8 cellular contexts compared by ENCODE assay signal in genomic region chr12:26119391-26119981, GRCh38. TPM values are rescaled to one million over a fixed set of nuclear protein-coding genes. Genes with fewer than 3 reads are reported as not detected.
DNase-seq lines count a peak whose midpoint lies in the region; ATAC-seq and TF ChIP-seq lines count a peak whose summit lies in the region.

No MANE protein-coding gene starts in this region.

- H2BK120ac ChIP-seq in mesendoderm (ENCODE audit: low read depth, low read length): no peak overlapping the region

- H3K56ac ChIP-seq in mesendoderm (ENCODE audit: low read length): no peak overlapping the region

- H3K23ac ChIP-seq in mesendoderm (ENCODE audit: low read length): no peak overlapping the region

- ATAC-seq in GM21723 (IDR thresholded peaks at IDR 0.05; ENCODE audit: unreplicated experiment): peak; percentile 40
- ATAC-seq in GM19397 (IDR thresholded peaks at IDR 0.05; ENCODE audit: unreplicated experiment): no peak
- no peak for ATAC-seq in HG03469 (IDR thresholded peaks at IDR 0.05; ENCODE audit: unreplicated experiment)

- no peak overlapping the region for H3K4ac ChIP-seq in mesendoderm (ENCODE audit: low read depth, low read length)

- H3K4me3 ChIP-seq in cardiac fibroblast (replicated peaks in 1 of 2; ENCODE audit: low read depth in 2 of 2, low read length in 2 of 2): no peak overlapping the region
- no peak overlapping the region for H3K4me3 ChIP-seq in mesendoderm (ENCODE audit: low read length)
- H3K4me3 ChIP-seq in effector memory CD4-positive, alpha-beta T cell (ENCODE audit: insufficient read depth, low read depth, low read length, poor library complexity, severe bottlenecking): no peak overlapping the region

- H3K79me2 ChIP-seq in mesendoderm (ENCODE audit: control insufficient read depth, insufficient read depth, low read length): no peaks in the 10 kb centered on the region

- H3K79me1 ChIP-seq in mesendoderm (ENCODE audit: low read length): no peaks in the 10 kb centered on the region

- no peak overlapping the region for H4K5ac ChIP-seq in mesendoderm (ENCODE audit: low read length)

- H2BK15ac ChIP-seq in mesendoderm (replicated peaks; ENCODE audit: low read depth): no peak overlapping the region

- peaks cover 4% of the 10 kb centered on the region for H3K4me1 ChIP-seq in mesendoderm (ENCODE audit: control insufficient read depth, low read depth, low read length)
- H3K4me1 ChIP-seq in effector memory CD4-positive, alpha-beta T cell (ENCODE audit: control insufficient read depth, insufficient read depth, low read length, poor library complexity, severe bottlenecking): peaks cover 6% of the 10 kb centered on the region

- no peak overlapping the region for H3K27ac ChIP-seq in mesendoderm (ENCODE audit: low read depth, low read length)
- H3K27ac ChIP-seq in effector memory CD4-positive, alpha-beta T cell (ENCODE audit: insufficient read depth, low read length, poor library complexity, severe bottlenecking): no peak overlapping the region

- DNase-seq in CD1c-positive myeloid dendritic cell (ENCODE audit: extremely low spot score): peak; percentile 47
- DNase-seq in NCI-H526 (lab: John Stamatoyannopoulos, UW): peak; percentile 65 to 76
- peak; percentile 82 to 84 for DNase-seq in cardiac fibroblast (ENCODE audit: low read depth in 2 of 2)
- DNase-seq in mesendoderm: peak; percentile 77
- DNase-seq in effector memory CD4-positive, alpha-beta T cell: no peak

- no peak overlapping the region for H2BK5ac ChIP-seq in mesendoderm (ENCODE audit: low read length)

- H4K8ac ChIP-seq in mesendoderm (ENCODE audit: low read depth, low read length): no peak overlapping the region

- no peak overlapping the region for H2AK5ac ChIP-seq in mesendoderm (ENCODE audit: low read length)

- no peak overlapping the region for H3K4me2 ChIP-seq in mesendoderm (ENCODE audit: low read length)

- H3K9ac ChIP-seq in mesendoderm (ENCODE audit: low read length): no peak overlapping the region

- no CpG with 5 or more reads among the region's 2 CpGs for WGBS in mesendoderm (ENCODE audit: extremely low coverage, insufficient coverage, low lambda C conversion rate)

- no peaks in the 10 kb centered on the region for H3K9me3 ChIP-seq in effector memory CD4-positive, alpha-beta T cell (ENCODE audit: control insufficient read depth, low read length)

- no peaks in the 10 kb centered on the region for H3K36me3 ChIP-seq in mesendoderm (ENCODE audit: control insufficient read depth, insufficient read depth, low read length)
- H3K36me3 ChIP-seq in effector memory CD4-positive, alpha-beta T cell (ENCODE audit: control insufficient read depth, insufficient read depth, low read length): no peaks in the 10 kb centered on the region

- TF ChIP-seq CTCF in cardiac fibroblast (IDR thresholded peaks at IDR 0.05; ENCODE audit: low read depth, low read length): peak; percentile 62

- H3K27me3 ChIP-seq in mesendoderm (ENCODE audit: insufficient read depth, low read length, poor library complexity): peaks cover 37% of the 10 kb centered on the region
- peaks cover 42% of the 10 kb centered on the region for H3K27me3 ChIP-seq in effector memory CD4-positive, alpha-beta T cell (replicated peaks; ENCODE audit: control insufficient read depth, insufficient read depth, low read length, poor library complexity, severe bottlenecking)

- H3K18ac ChIP-seq in mesendoderm (ENCODE audit: low read length): no peak overlapping the region

RNA-seq across cellular contexts. Expression of gene BHLHE41, which starts 5.4 kb away (rescaled TPM):
- 0.08 TPM for polyA plus RNA-seq in mesendoderm (2013, experiment 1 of 2)
- polyA plus RNA-seq in mesendoderm (2013, experiment 2 of 2): 0.13 TPM

Comparison
In these comparisons a context has a peak if more than half of its experiments do, and no peak if none do; other contexts are left out.
1. DNase-seq: peak in CD1c-positive myeloid dendritic cell (single experiment), NCI-H526 (2 of 2), cardiac fibroblast (2 of 2) and mesendoderm (single experiment); none in effector memory CD4-positive, alpha-beta T cell (0 of 3).